Comparison of ENCODE assay signal across 31 cellular contexts in the genomic region with DNA sequence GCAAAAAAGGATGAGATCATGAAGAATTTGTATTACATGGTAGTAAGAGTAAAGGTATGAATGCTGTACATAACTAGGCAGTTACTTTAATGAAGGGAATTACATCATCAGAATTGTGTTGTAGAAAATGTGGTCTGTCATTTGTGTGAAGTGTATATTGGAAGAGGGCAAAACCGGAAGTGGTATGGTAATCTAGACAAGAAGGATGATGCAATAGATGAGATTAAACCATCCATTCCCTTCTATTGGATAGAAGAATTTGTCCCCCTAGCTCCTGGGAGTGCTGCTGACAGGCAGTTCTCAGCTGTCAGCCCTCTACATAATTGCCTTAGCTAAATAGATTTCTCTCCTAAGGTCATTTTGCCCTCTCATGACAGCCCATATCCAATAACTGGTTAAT.
"Had no signal": no experiment of that assay in that cellular context is flagged by ENCODE, and none has a peak within 500 bp of the region (broad histone marks: within the 10 kb centered on the region; RNA-seq: fewer than 3 reads in every experiment).

No MANE protein-coding gene starts in this region.

- H3K36me3 Mint-ChIP-seq: activated naive CD4-positive, alpha-beta T cell treated with anti-CD3 and anti-CD28 coated beads, Interleukin-2, amount 10 ng/mL, durations not matched to agents 7 days and 5 days; activated naive CD4-positive, alpha-beta T cell treated with anti-CD3 and anti-CD28 coated beads, Interleukin-2, amount 50 U/mL, for 72 hours; activated naive CD8-positive, alpha-beta T cell treated with anti-CD3 and anti-CD28 coated beads, Interleukin-2, amount 10 ng/mL, durations not matched to agents 7 days and 5 days; brain; WTC11 had no signal

- H3K4me3 ChIP-seq: ascending aorta, breast epithelium, cardiac muscle cell, colonic mucosa had no signal

- H3K9me3 Mint-ChIP-seq: activated CD4-positive, alpha-beta memory T cell treated with anti-CD3 and anti-CD28 coated beads, Interleukin-2, amount 10 ng/mL, durations not matched to agents 7 days and 5 days; activated CD4-positive, alpha-beta T cell treated with anti-CD3 and anti-CD28 coated beads, Interleukin-2, amount 10 ng/mL, durations not matched to agents 7 days and 5 days; activated naive CD4-positive, alpha-beta T cell treated with anti-CD3 and anti-CD28 coated beads, Interleukin-2, amount 10 ng/mL, durations not matched to agents 7 days and 5 days; activated naive CD8-positive, alpha-beta T cell treated with anti-CD3 and anti-CD28 coated beads, Interleukin-2, amount 10 ng/mL, durations not matched to agents 7 days and 5 days; activated T-cell treated with anti-CD3 and anti-CD28 coated beads, Interleukin-2, amount 50 U/mL, for 24 hours; endodermal cell had no signal

- H3K4me1 Mint-ChIP-seq: activated CD4-positive, alpha-beta memory T cell treated with anti-CD3 and anti-CD28 coated beads, Interleukin-2, amount 10 ng/mL, durations not matched to agents 7 days and 5 days; activated CD4-positive, alpha-beta T cell treated with anti-CD3 and anti-CD28 coated beads, Interleukin-2, amount 10 ng/mL, durations not matched to agents 7 days and 5 days; activated naive CD4-positive, alpha-beta T cell treated with anti-CD3 and anti-CD28 coated beads, Interleukin-2, amount 10 ng/mL, durations not matched to agents 7 days and 5 days; activated naive CD8-positive, alpha-beta T cell treated with anti-CD3 and anti-CD28 coated beads, Interleukin-2, amount 10 ng/mL, durations not matched to agents 7 days and 5 days; brain; endodermal cell; T-helper 17 cell; WTC11 had no signal

- FAIRE-seq: frontal cortex, TTC549 had no signal

- H3K27me3 ChIP-seq: ascending aorta, breast epithelium, cardiac muscle cell, colonic mucosa had no signal

- H3K9me3 ChIP-seq: ascending aorta, breast epithelium, colonic mucosa had no signal

- H3K36me3 ChIP-seq: ascending aorta, breast epithelium, cardiac muscle cell, colonic mucosa had no signal

- H3K4me3 Mint-ChIP-seq: activated CD4-positive, alpha-beta memory T cell treated with anti-CD3 and anti-CD28 coated beads, Interleukin-2, amount 10 ng/mL, durations not matched to agents 7 days and 5 days; activated CD4-positive, alpha-beta T cell treated with anti-CD3 and anti-CD28 coated beads, Interleukin-2, amount 10 ng/mL, durations not matched to agents 7 days and 5 days; activated naive CD4-positive, alpha-beta T cell treated with anti-CD3 and anti-CD28 coated beads, Interleukin-2, amount 10 ng/mL, durations not matched to agents 7 days and 5 days; activated naive CD8-positive, alpha-beta T cell treated with anti-CD3 and anti-CD28 coated beads, Interleukin-2, amount 10 ng/mL, durations not matched to agents 7 days and 5 days; activated T-cell treated with anti-CD3 and anti-CD28 coated beads, Interleukin-2, amount 50 U/mL, for 24 hours; activated T-cell treated with anti-CD3 and anti-CD28 coated beads, Interleukin-2, amount 50 U/mL, for 72 hours; brain; endodermal cell; T-helper 17 cell; WTC11 had no signal

- DNase-seq: activated CD4-positive, alpha-beta memory T cell treated with anti-CD3 and anti-CD28 coated beads, Interleukin-2, amount 10 ng/mL, durations not matched to agents 7 days and 5 days; activated CD4-positive, alpha-beta T cell treated with anti-CD3 and anti-CD28 coated beads for 1 hour; activated CD4-positive, alpha-beta T cell treated with anti-CD3 and anti-CD28 coated beads for 4 hours; activated CD4-positive, alpha-beta T cell treated with anti-CD3 and anti-CD28 coated beads, Interleukin-2, amount 10 ng/mL, durations not matched to agents 7 days and 5 days; activated CD4-positive, alpha-beta T cell treated with anti-CD3 and anti-CD28 coated beads, Interleukin-2, amount 50 U/mL, for 4 hours; activated CD8-positive, alpha-beta memory T cell treated with anti-CD3 and anti-CD28 coated beads, Interleukin-2, amount 50 U/mL, for 48 hours; activated gamma-delta T cell; activated naive CD4-positive, alpha-beta T cell; activated naive CD4-positive, alpha-beta T cell treated with anti-CD3 and anti-CD28 coated beads, Interleukin-2, amount 10 ng/mL, durations not matched to agents 7 days and 5 days; activated naive CD8-positive, alpha-beta T cell treated with anti-CD3 and anti-CD28 coated beads, Interleukin-2, amount 10 ng/mL, durations not matched to agents 7 days and 5 days; activated T-cell treated with anti-CD3 and anti-CD28 coated beads for 4 hours; activated T-cell treated with anti-CD3 and anti-CD28 coated beads, Interleukin-2, amount 50 U/mL, for 24 hours; activated T-cell treated with anti-CD3 and anti-CD28 coated beads, Interleukin-2, amount 50 U/mL, for 72 hours; central memory CD4-positive, alpha-beta T cell; cerebellar nuclear complex; colonic mucosa; effector memory CD4-positive, alpha-beta T cell; endodermal cell; foreskin fibroblast; head of caudate nucleus; T-helper 17 cell had no signal

- H3K27me3 Mint-ChIP-seq: activated CD4-positive, alpha-beta memory T cell treated with anti-CD3 and anti-CD28 coated beads, Interleukin-2, amount 10 ng/mL, durations not matched to agents 7 days and 5 days; activated CD4-positive, alpha-beta T cell treated with anti-CD3 and anti-CD28 coated beads, Interleukin-2, amount 10 ng/mL, durations not matched to agents 7 days and 5 days; activated naive CD4-positive, alpha-beta T cell treated with anti-CD3 and anti-CD28 coated beads, Interleukin-2, amount 10 ng/mL, durations not matched to agents 7 days and 5 days; activated naive CD8-positive, alpha-beta T cell treated with anti-CD3 and anti-CD28 coated beads, Interleukin-2, amount 10 ng/mL, durations not matched to agents 7 days and 5 days; brain had no signal

- H3K27ac Mint-ChIP-seq: activated CD4-positive, alpha-beta memory T cell treated with anti-CD3 and anti-CD28 coated beads, Interleukin-2, amount 10 ng/mL, durations not matched to agents 7 days and 5 days; activated CD4-positive, alpha-beta T cell treated with anti-CD3 and anti-CD28 coated beads, Interleukin-2, amount 10 ng/mL, durations not matched to agents 7 days and 5 days; activated naive CD4-positive, alpha-beta T cell treated with anti-CD3 and anti-CD28 coated beads, Interleukin-2, amount 10 ng/mL, durations not matched to agents 7 days and 5 days; activated naive CD4-positive, alpha-beta T cell treated with anti-CD3 and anti-CD28 coated beads, Interleukin-2, amount 50 U/mL, for 72 hours; activated naive CD8-positive, alpha-beta T cell treated with anti-CD3 and anti-CD28 coated beads, Interleukin-2, amount 10 ng/mL, durations not matched to agents 7 days and 5 days; activated T-cell treated with anti-CD3 and anti-CD28 coated beads, Interleukin-2, amount 50 U/mL, for 24 hours; activated T-cell treated with anti-CD3 and anti-CD28 coated beads, Interleukin-2, amount 50 U/mL, for 72 hours; brain; endodermal cell; T-helper 17 cell; WTC11 had no signal

- H3K4me1 ChIP-seq: ascending aorta, breast epithelium, colonic mucosa had no signal

- H3K27ac ChIP-seq: ascending aorta, breast epithelium, cardiac muscle cell, colonic mucosa, VCaP had no signal

- ATAC-seq: activated naive CD4-positive, alpha-beta T cell treated with anti-CD3 and anti-CD28 coated beads, Interleukin-2, amount 50 U/mL, for 72 hours; activated T-cell treated with anti-CD3 and anti-CD28 coated beads, Interleukin-2, amount 50 U/mL, for 72 hours; esophagus mucosa; T-helper 17 cell; WTC11 had no signal
